In genomic region chr15:52656412-52656811, GRCh38 we compare ENCODE assay signal across 24 cellular contexts. TPM values are rescaled to one million over a fixed set of nuclear protein-coding genes. Genes with fewer than 3 reads are reported as not detected.
DNase-seq lines count a peak whose midpoint lies in the region; ATAC-seq and TF ChIP-seq lines count a peak whose summit lies in the region.
"Had no signal": no experiment of that assay in that cellular context is flagged by ENCODE, and none has a peak within 500 bp of the region (broad histone marks: within the 10 kb centered on the region; RNA-seq: fewer than 3 reads in every experiment).

No MANE protein-coding gene starts in this region.

- TF ChIP-seq POLR2A in thyroid gland (IDR thresholded peaks at IDR 0.05) = no peak

- no peak overlapping the region for H3K4me3 Mint-ChIP-seq in naive thymus-derived CD4-positive, alpha-beta T cell
- H3K4me3 Mint-ChIP-seq: activated CD8-positive, alpha-beta T cell treated with anti-CD3 and anti-CD28 coated beads, Interleukin-2, amount 10 ng/mL, durations not matched to agents 7 days and 5 days; CD4-positive, alpha-beta T cell; T-cell had no signal

- no peaks in the 10 kb centered on the region for H3K27me3 Mint-ChIP-seq in naive thymus-derived CD4-positive, alpha-beta T cell
- H3K27me3 Mint-ChIP-seq: CD4-positive, alpha-beta T cell; T-cell had no signal

- no peak for DNase-seq in RWPE2 (ENCODE audit: low spot score)
- DNase-seq in dorsolateral prefrontal cortex = no peak
- no peak for DNase-seq in thyroid gland
- DNase-seq in GM13976 (ENCODE audit: low spot score) = no peak
- no peak for DNase-seq in NCI-H128 (lab: John Stamatoyannopoulos, UW; ENCODE audit: unreplicated experiment)
- no peak for DNase-seq in naive thymus-derived CD4-positive, alpha-beta T cell
- DNase-seq: activated CD8-positive, alpha-beta T cell treated with anti-CD3 and anti-CD28 coated beads, Interleukin-2, amount 10 ng/mL, durations not matched to agents 7 days and 5 days; activated gamma-delta T cell treated with Interleukin-2 at 50 U/mL for 16 hours; adrenal gland; CD4-positive, alpha-beta T cell; DMS153; foreskin melanocyte; GF-D8; kidney; MV-4-11; NCI-H1694 treated with DMSO at 0.1 percent for 48 hours; NCI-H774; occipital lobe; SHP77 treated with DMSO at 0.1 percent for 48 hours; T-cell had no signal

- POLR2A ChIA-PET in naive thymus-derived CD4-positive, alpha-beta T cell (lab: Charles Lee) = no interaction called here

- H3K4me1 Mint-ChIP-seq in naive thymus-derived CD4-positive, alpha-beta T cell = peaks cover 20 to 59% (median 27%) of the 10 kb centered on the region in 7 donors

- TF ChIP-seq CTCF in RWPE2 (IDR thresholded peaks at IDR 0.05; ENCODE audit: poor library complexity, severe bottlenecking) (no peak), dorsolateral prefrontal cortex (IDR thresholded peaks at IDR 0.05 in 54 of 56, conservative IDR thresholded peaks at IDR 0.05 in 2 of 56; ENCODE audit: low read depth in 1 of 56, partially characterized antibody in 56 of 56) (no peak), thyroid gland (IDR thresholded peaks at IDR 0.05) (no peak), GM13976 (IDR thresholded peaks at IDR 0.05; ENCODE audit: borderline replicate concordance, control extremely low read depth, extremely low read depth, insufficient read depth, missing control alignments) (no peak)

- CTCF ChIA-PET in naive thymus-derived CD4-positive, alpha-beta T cell (lab: Charles Lee) = no interaction called here

- H3K4me1 ChIP-seq in RWPE2 (ENCODE audit: insufficient read depth, poor library complexity, severe bottlenecking) (peaks cover 52% of the 10 kb centered on the region), rectal smooth muscle tissue (ENCODE audit: control insufficient read depth, insufficient read depth, low read length) (peaks cover 21% of the 10 kb centered on the region), thyroid gland (peaks cover 42 to 57% of the 10 kb centered on the region in 2 donors)
- H3K4me1 ChIP-seq in naive thymus-derived CD4-positive, alpha-beta T cell (ENCODE audit: control insufficient read depth in 2 of 2, insufficient read depth in 2 of 2, low read length in 2 of 2) = no peaks in the 10 kb centered on the region

- H3K27ac ChIP-seq in RWPE2 (ENCODE audit: poor library complexity, severe bottlenecking) (peak overlapping the region; percentile 95), dorsolateral prefrontal cortex (peak overlapping the region in 57 of 59 donors; percentile 7 to 89 (median 75)), rectal smooth muscle tissue (ENCODE audit: low read depth, low read length) (peak overlapping the region; percentile 66), thyroid gland (peak overlapping the region; percentile 48 to 61 (median 54))
- H3K27ac ChIP-seq in naive thymus-derived CD4-positive, alpha-beta T cell (ENCODE audit: low read depth, low read length) = no peak overlapping the region

- in situ Hi-C loops in GM13976 (cut with MboI; ENCODE audit: low sequenced_read_pairs, unreplicated experiment) = no loop called here

- H3K9ac ChIP-seq in rectal smooth muscle tissue (ENCODE audit: low read length) = no peak overlapping the region

- H3K27ac Mint-ChIP-seq in naive thymus-derived CD4-positive, alpha-beta T cell = no peak overlapping the region
- H3K27ac Mint-ChIP-seq: activated CD8-positive, alpha-beta T cell treated with anti-CD3 and anti-CD28 coated beads, Interleukin-2, amount 10 ng/mL, durations not matched to agents 7 days and 5 days; CD4-positive, alpha-beta T cell; T-cell had no signal

- H3K36me3 ChIP-seq in RWPE2 (ENCODE audit: low read depth) (peaks cover 14% of the 10 kb centered on the region), rectal smooth muscle tissue (ENCODE audit: control insufficient read depth, insufficient read depth, low read length) (peaks cover 4% of the 10 kb centered on the region), thyroid gland (peaks cover 0 to 11% of the 10 kb centered on the region in 2 donors)
- peaks cover 0 to 59% (median 11%) of the 10 kb centered on the region in 3 experiments for H3K36me3 ChIP-seq in naive thymus-derived CD4-positive, alpha-beta T cell (ENCODE audit: control insufficient read depth in 2 of 3, insufficient read depth in 3 of 3, low read length in 3 of 3)

- H3K4me3 ChIP-seq in RWPE2 (ENCODE audit: severe bottlenecking) (no peak overlapping the region), dorsolateral prefrontal cortex (peak overlapping the region in 14 of 59 donors; percentile 1 to 24 (median 6)), rectal smooth muscle tissue (ENCODE audit: low read length) (no peak overlapping the region), thyroid gland (replicated peaks in 1 of 3) (no peak overlapping the region)
- H3K4me3 ChIP-seq in naive thymus-derived CD4-positive, alpha-beta T cell (ENCODE audit: low read length) = no peak overlapping the region
- H3K4me3 ChIP-seq: adrenal gland, K562 had no signal

- no peaks in the 10 kb centered on the region for H3K9me3 Mint-ChIP-seq in naive thymus-derived CD4-positive, alpha-beta T cell
- H3K9me3 Mint-ChIP-seq: CD4-positive, alpha-beta T cell; T-cell had no signal

- ATAC-seq in RWPE2 (ENCODE audit: low read depth) = no peak
- ATAC-seq in naive thymus-derived CD4-positive, alpha-beta T cell = no peak
- ATAC-seq in GM18511 (IDR thresholded peaks at IDR 0.05; ENCODE audit: unreplicated experiment) = no peak
- ATAC-seq: activated CD4-positive, CD25-positive, alpha-beta regulatory T cell treated with anti-CD3 and anti-CD28 coated beads, Interleukin-2, amount 50 U/mL, for 24 hours; activated CD8-positive, alpha-beta T cell treated with anti-CD3 and anti-CD28 coated beads, Interleukin-2, amount 10 ng/mL, durations not matched to agents 7 days and 5 days; K562; T-cell had no signal

- H3K9me3 ChIP-seq in RWPE2 (ENCODE audit: severe bottlenecking) (no peaks in the 10 kb centered on the region), thyroid gland (no peaks in the 10 kb centered on the region)
- H3K9me3 ChIP-seq in naive thymus-derived CD4-positive, alpha-beta T cell (ENCODE audit: control insufficient read depth in 2 of 3, low read length in 3 of 3) = no peaks in the 10 kb centered on the region
- H3K9me3 ChIP-seq: adrenal gland had no signal

- H3K27me3 ChIP-seq in RWPE2 (ENCODE audit: insufficient read depth, poor library complexity, severe bottlenecking) (no peaks in the 10 kb centered on the region), dorsolateral prefrontal cortex (no peaks in the 10 kb centered on the region), rectal smooth muscle tissue (ENCODE audit: control insufficient read depth, insufficient read depth, low read length) (no peaks in the 10 kb centered on the region), thyroid gland (no peaks in the 10 kb centered on the region)
- H3K27me3 ChIP-seq in naive thymus-derived CD4-positive, alpha-beta T cell (ENCODE audit: control insufficient read depth in 2 of 2, insufficient read depth in 2 of 2, low read length in 2 of 2) = no peaks in the 10 kb centered on the region
- H3K27me3 ChIP-seq: adrenal gland had no signal

- H3K36me3 Mint-ChIP-seq in naive thymus-derived CD4-positive, alpha-beta T cell = peaks cover 9 to 32% (median 24%) of the 10 kb centered on the region in 5 donors

- intact Hi-C loops in dorsolateral prefrontal cortex (cut with DNase I) = no loop called here
- intact Hi-C loops in thyroid gland (cut with DNase I) = no loop called here
- intact Hi-C loops in naive thymus-derived CD4-positive, alpha-beta T cell (cut with micrococcal nuclease) = no loop called here

RNA-seq across cellular contexts. Expression of gene ATOSA, which starts 22.8 kb away (rescaled TPM):
- total RNA-seq in dorsolateral prefrontal cortex (10 to 100 TPM; 34.8 to 88.4 (median 52.9) TPM), thyroid gland (100 to 1,000 TPM in 2 of 4 donors, 10 to 100 TPM in 2; 88.7 to 164 (median 117) TPM)
- total RNA-seq in naive thymus-derived CD4-positive, alpha-beta T cell = 100 to 1,000 TPM in 2 of 5 experiments, 10 to 100 TPM in 3; 35.1 to 117 (median 95.7) TPM
- polyA plus RNA-seq in naive thymus-derived CD4-positive, alpha-beta T cell = 1 to 10 TPM; 8.3 to 9.3 TPM
